8 cellular contexts compared by ENCODE assay signal in genomic region chr20:53660078-53660909, GRCh38.
A peak's percentile ranks its signal among the peaks of the same experiment; 100 is the strongest.
DNase-seq lines count a peak whose midpoint lies in the region; ATAC-seq and TF ChIP-seq lines count a peak whose summit lies in the region.

No MANE protein-coding gene starts in this region.

- H3K27ac Mint-ChIP-seq in activated T-cell treated with anti-CD3 and anti-CD28 coated beads, Interleukin-2, amount 50 U/mL, for 24 hours = peak overlapping the region; percentile 94

- no peak for TF ChIP-seq CTCF in left ventricle myocardium inferior (IDR thresholded peaks at IDR 0.05; ENCODE audit: borderline replicate concordance)

- ATAC-seq in HG02678 (IDR thresholded peaks at IDR 0.05; ENCODE audit: unreplicated experiment) (peak; percentile 12), GM18858 (IDR thresholded peaks at IDR 0.05; ENCODE audit: unreplicated experiment) (no peak)

- peak; percentile 69 for DNase-seq in activated T-cell treated with anti-CD3 and anti-CD28 coated beads, Interleukin-2, amount 50 U/mL, for 24 hours
- no peak for DNase-seq in left ventricle myocardium inferior
- DNase-seq in NCI-H526 (lab: John Stamatoyannopoulos, UW) = no peak
- no peak for DNase-seq in NCI-H774 (lab: John Stamatoyannopoulos, UW)
- no peak for DNase-seq in NCI-H446 (lab: John Stamatoyannopoulos, UW)

- H3K4me1 ChIP-seq in left ventricle myocardium inferior = peaks cover 43% of the 10 kb centered on the region

- H3K4me3 ChIP-seq in left ventricle myocardium inferior (peak overlapping the region; percentile 63), skin epidermis (peak overlapping the region; percentile 25 to 50 (median 31))

- H3K36me3 ChIP-seq in left ventricle myocardium inferior = no peaks in the 10 kb centered on the region

- H3K4me1 Mint-ChIP-seq in activated T-cell treated with anti-CD3 and anti-CD28 coated beads, Interleukin-2, amount 50 U/mL, for 24 hours (ENCODE audit: low read depth) = peaks cover 66% of the 10 kb centered on the region

- peak overlapping the region; percentile 79 for H3K4me3 Mint-ChIP-seq in activated T-cell treated with anti-CD3 and anti-CD28 coated beads, Interleukin-2, amount 50 U/mL, for 24 hours

- H3K27me3 Mint-ChIP-seq in activated T-cell treated with anti-CD3 and anti-CD28 coated beads, Interleukin-2, amount 50 U/mL, for 24 hours = no peaks in the 10 kb centered on the region

- H3K27me3 ChIP-seq in left ventricle myocardium inferior (ENCODE audit: low read depth) = no peaks in the 10 kb centered on the region

- no peaks in the 10 kb centered on the region for H3K9me3 ChIP-seq in left ventricle myocardium inferior (replicated peaks)

- H3K36me3 Mint-ChIP-seq in activated T-cell treated with anti-CD3 and anti-CD28 coated beads, Interleukin-2, amount 50 U/mL, for 24 hours (ENCODE audit: low read depth) = no peaks in the 10 kb centered on the region

- no peaks in the 10 kb centered on the region for H3K9me3 Mint-ChIP-seq in activated T-cell treated with anti-CD3 and anti-CD28 coated beads, Interleukin-2, amount 50 U/mL, for 24 hours

- intact Hi-C loops in left ventricle myocardium inferior (cut with micrococcal nuclease) = no loop called here

- peak overlapping the region; percentile 79 for H3K27ac ChIP-seq in left ventricle myocardium inferior (replicated peaks)
- H3K27ac ChIP-seq in skin epidermis = peak overlapping the region; percentile 49 to 89 (median 75)
